9 cellular contexts compared by ENCODE assay signal in genomic region chr3:3109407-3110298, GRCh38. TPM values are rescaled to one million over a fixed set of nuclear protein-coding genes. Genes with fewer than 3 reads are reported as not detected.
DNase-seq lines count a peak whose midpoint lies in the region; ATAC-seq and TF ChIP-seq lines count a peak whose summit lies in the region.
"Had no signal": no experiment of that assay in that cellular context is flagged by ENCODE, and none has a peak within 500 bp of the region (broad histone marks: within the 10 kb centered on the region; RNA-seq: fewer than 3 reads in every experiment).

No MANE protein-coding gene starts in this region.

- no peaks in the 10 kb centered on the region for H3K9me3 ChIP-seq in hepatocyte (ENCODE audit: low read depth)
- H3K9me3 ChIP-seq in adrenal gland (replicated peaks in 1 of 3) = no peaks in the 10 kb centered on the region

- no peaks in the 10 kb centered on the region for H3K9me2 ChIP-seq in hepatocyte (replicated peaks; ENCODE audit: insufficient read depth)

- no peak for TF ChIP-seq POLR2A in adrenal gland (IDR thresholded peaks at IDR 0.05)

- POLR2A ChIA-PET in GM10248 (lab: Yijun Ruan, JAX) = interaction anchor here (0.6 kb wide), 1 partner anchor 1383 kb away, joined by 3 read pairs; the partner anchor contains the start of gene ITPR1
- POLR2A ChIA-PET in naive thymus-derived CD8-positive, alpha-beta T cell (lab: Charles Lee) = no interaction called here

- TF ChIP-seq CTCF in hepatocyte (IDR thresholded peaks at IDR 0.05; ENCODE audit: poor library complexity) (no peak), GM10248 (IDR thresholded peaks at IDR 0.05; ENCODE audit: control extremely low read depth, extremely low read depth, low read depth, missing control alignments) (no peak), adrenal gland (IDR thresholded peaks at IDR 0.05) (no peak)

- H3K27ac Mint-ChIP-seq in naive thymus-derived CD8-positive, alpha-beta T cell = peak overlapping the region in 3 of 10 donors; percentile 42 to 85 (median 74)

- H3K36me3 ChIP-seq in hepatocyte (replicated peaks; ENCODE audit: insufficient read depth, low read depth) = no peaks in the 10 kb centered on the region
- H3K36me3 ChIP-seq in adrenal gland (replicated peaks in 1 of 2) = no peaks in the 10 kb centered on the region

- H3K4me1 Mint-ChIP-seq in naive thymus-derived CD8-positive, alpha-beta T cell = peaks cover 0 to 29% (median 0%) of the 10 kb centered on the region in 4 donors

- H3K4me2 ChIP-seq in hepatocyte = peak overlapping the region; percentile 64

- H3K27ac ChIP-seq in hepatocyte (no peak overlapping the region), adrenal gland (no peak overlapping the region)

- peak overlapping the region; percentile 33 for H2AFZ ChIP-seq in hepatocyte

- H4K20me1 ChIP-seq in hepatocyte (ENCODE audit: insufficient read depth, poor library complexity, severe bottlenecking) = no peaks in the 10 kb centered on the region

- H3K4me3 Mint-ChIP-seq in naive thymus-derived CD8-positive, alpha-beta T cell = peak overlapping the region in 2 of 10 donors; percentile 55 to 72

- no peaks in the 10 kb centered on the region for H3K9me3 Mint-ChIP-seq in naive thymus-derived CD8-positive, alpha-beta T cell

- ATAC-seq in GM18511 (IDR thresholded peaks at IDR 0.05; ENCODE audit: unreplicated experiment) (peak; percentile 84), GM21528 (IDR thresholded peaks at IDR 0.05; ENCODE audit: low FRiP score, unreplicated experiment) (peak; percentile 84), HG03571 (IDR thresholded peaks at IDR 0.05; ENCODE audit: unreplicated experiment) (peak; percentile 53)
- ATAC-seq in naive thymus-derived CD8-positive, alpha-beta T cell = no peak

- DNase-seq in hepatocyte (ENCODE audit: low spot score) (peak; percentile 8), GM10248 (ENCODE audit: extremely low spot score) (no peak), adrenal gland (no peak), NCI-H128 (lab: John Stamatoyannopoulos, UW; ENCODE audit: unreplicated experiment) (no peak)
- DNase-seq in naive thymus-derived CD8-positive, alpha-beta T cell = no peak

- WGBS in hepatocyte (ENCODE audit: low lambda C conversion rate, missing lambda C conversion rate) = 33% methylated on average over 11 of the region's 11 CpGs
- WGBS in adrenal gland, 4 donors = 55 to 63% (median 57%) methylated on average over 11 of the region's 11 CpGs

- H3K79me2 ChIP-seq in hepatocyte = no peaks in the 10 kb centered on the region

- H3K27me3 Mint-ChIP-seq in naive thymus-derived CD8-positive, alpha-beta T cell = peaks cover 0 to 13% (median 8%) of the 10 kb centered on the region in 5 donors

- CTCF ChIA-PET in GM10248 (lab: Yijun Ruan, JAX) = interaction anchor here (0.9 kb wide), 1 partner anchor 21 kb away, joined by 3 read pairs; no protein-coding TSS in a partner anchor

- H3K4me1 ChIP-seq in hepatocyte (ENCODE audit: insufficient read depth) = no peaks in the 10 kb centered on the region
- H3K4me1 ChIP-seq in adrenal gland (replicated peaks in 1 of 2) = no peaks in the 10 kb centered on the region

- intact Hi-C loops in adrenal gland (cut with DNase I) = no loop called here

- no peaks in the 10 kb centered on the region for H3K27me3 ChIP-seq in hepatocyte
- no peaks in the 10 kb centered on the region for H3K27me3 ChIP-seq in adrenal gland

- no peak overlapping the region for H3K4me3 ChIP-seq in hepatocyte
- H3K4me3 ChIP-seq in adrenal gland = no peak overlapping the region

- H3K36me3 Mint-ChIP-seq in naive thymus-derived CD8-positive, alpha-beta T cell = no peaks in the 10 kb centered on the region

RNA-seq across cellular contexts. Expression of gene IL5RA, which starts 0.5 kb away (rescaled TPM):
- total RNA-seq in hepatocyte (1.5 TPM in 1 of 2 replicates, not detected in the other), adrenal gland (under 1 TPM in 2 of 8 donors, not detected in 6; 0.13 to 0.18 TPM)
- polyA plus RNA-seq in hepatocyte (not detected in 2 replicates), adrenal gland (under 1 TPM; under 0.01 to 0.13 (median 0.03) TPM)
- not detected for total RNA-seq in naive thymus-derived CD8-positive, alpha-beta T cell
- 1 to 10 TPM in 1 of 3 donors, not detected in 2; 1.7 TPM for polyA plus RNA-seq in naive thymus-derived CD8-positive, alpha-beta T cell
- polyA plus RNA-seq: keratinocyte had no signal

RNA-seq across cellular contexts. Expression of gene TRNT1, which starts 17.1 kb away (rescaled TPM):
- total RNA-seq in hepatocyte (25.3 and 26.0 TPM in 2 replicates), adrenal gland (10 to 100 TPM in 6 of 8 donors, 1 to 10 TPM in 2; 8.4 to 21.4 (median 16.6) TPM)
- polyA plus RNA-seq in hepatocyte (22.2 and 27.5 TPM in 2 replicates), adrenal gland (10 to 100 TPM in 1 of 3 donors, 1 to 10 TPM in 2; 8.9 to 32.9 (median 9.4) TPM)
- total RNA-seq in naive thymus-derived CD8-positive, alpha-beta T cell = 10 to 100 TPM; 44.5 to 44.8 TPM
- 10 to 100 TPM; 18.0 to 26.4 (median 24.0) TPM for polyA plus RNA-seq in naive thymus-derived CD8-positive, alpha-beta T cell

Comparison
In these comparisons a context has a peak if more than half of its experiments do, and no peak if none do; other contexts are left out.
1. ATAC-seq: peak in GM18511 (single experiment), GM21528 (single experiment) and HG03571 (single experiment); none in naive thymus-derived CD8-positive, alpha-beta T cell (0 of 2).